In genomic region chr16:4578961-4579530, GRCh38 we compare ENCODE assay signal across 33 cellular contexts. TPM values are rescaled to one million over a fixed set of nuclear protein-coding genes. Genes with fewer than 3 reads are reported as not detected.
A peak's percentile ranks its signal among the peaks of the same experiment; 100 is the strongest.
DNase-seq lines count a peak whose midpoint lies in the region; ATAC-seq, FAIRE-seq and TF ChIP-seq lines count a peak whose summit lies in the region.
"Had no signal": no experiment of that assay in that cellular context is flagged by ENCODE, and none has a peak within 500 bp of the region (broad histone marks: within the 10 kb centered on the region; RNA-seq: fewer than 3 reads in every experiment).

No MANE protein-coding gene starts in this region.

- H3K9me3 ChIP-seq in esophagus muscularis mucosa = no peaks in the 10 kb centered on the region
- H3K9me3 ChIP-seq: upper lobe of left lung had no signal

- H3K27ac ChIP-seq in esophagus muscularis mucosa (replicated peaks in 1 of 4) = no peak overlapping the region
- H3K27ac ChIP-seq: SK-N-MC, upper lobe of left lung had no signal

- no peak for TF ChIP-seq CTCF in esophagus muscularis mucosa (IDR thresholded peaks at IDR 0.05)

- DNase-seq in NCI-H2081 (lab: John Stamatoyannopoulos, UW) (peak; percentile 37 to 48), NCI-H2081 treated with DMSO at 0.1 percent for 48 hours (lab: John Stamatoyannopoulos, UW) (no peak), NCI-H2029 (lab: John Stamatoyannopoulos, UW) (peak; percentile 77), NCI-H69 (lab: John Stamatoyannopoulos, UW) (peak; percentile 66), urothelium cell line (ENCODE audit: low spot score) (no peak), esophagus muscularis mucosa (ENCODE audit: extremely low spot score) (no peak), HUDEP-2 (lab: John Stamatoyannopoulos, UW; ENCODE audit: unreplicated experiment in 76 of 76) (no peak)
- DNase-seq: activated CD4-positive, alpha-beta T cell treated with anti-CD3 and anti-CD28 coated beads for 48 hours; activated naive CD4-positive, alpha-beta T cell treated with anti-CD3 and anti-CD28 coated beads for 36 hours; activated T-cell treated with anti-CD3 and anti-CD28 coated beads, Interleukin-2, amount 50 U/mL, for 72 hours; amniotic stem cell; CD8-positive, alpha-beta memory T cell; DND-41; effector CD8-positive, alpha-beta T cell; foreskin melanocyte; GOT3; immature natural killer cell; Kasumi-1; mesenchymal stem cell; MV-4-11; NCI-H524; occipital lobe; substantia nigra; T-helper 17 cell; upper lobe of left lung had no signal

- 87% methylated on average over 8 of the region's 13 CpGs for whole genome bisulfite sequencing in esophagus muscularis mucosa

- FAIRE-seq in urothelium cell line (lab: Jason Lieb, UNC) = peak; percentile 5
- FAIRE-seq: A204.1, bronchial epithelial cell, colon, HTR-8/SVneo had no signal

- H3K27me3 ChIP-seq in esophagus muscularis mucosa = no peaks in the 10 kb centered on the region
- H3K27me3 ChIP-seq: upper lobe of left lung had no signal

- no peaks in the 10 kb centered on the region for H3K36me3 ChIP-seq in esophagus muscularis mucosa
- H3K36me3 ChIP-seq: upper lobe of left lung had no signal

- TF ChIP-seq EP300 in esophagus muscularis mucosa (IDR thresholded peaks at IDR 0.05) = no peak

- TF ChIP-seq POLR2A in esophagus muscularis mucosa (IDR thresholded peaks at IDR 0.05; ENCODE audit: low read depth) = no peak

- intact Hi-C loops in esophagus muscularis mucosa (cut with DNase I) = no loop called here

- no peak overlapping the region for H3K4me3 ChIP-seq in esophagus muscularis mucosa
- H3K4me3 ChIP-seq: SK-N-MC, upper lobe of left lung had no signal

- ATAC-seq in GM18517 (IDR thresholded peaks at IDR 0.05; ENCODE audit: unreplicated experiment) = no peak
- ATAC-seq: activated T-cell treated with anti-CD3 and anti-CD28 coated beads, Interleukin-2, amount 50 U/mL, for 72 hours; left lobe of liver; stimulated activated effector memory CD8-positive, alpha-beta T cell treated with anti-CD3 and anti-CD28 coated beads, Interleukin-12 subunit alpha, Interleukin-12 subunit beta, amount 100 ng/mL, for 72 hours; T-helper 17 cell had no signal

- no peaks in the 10 kb centered on the region for H3K4me1 ChIP-seq in esophagus muscularis mucosa
- H3K4me1 ChIP-seq: upper lobe of left lung had no signal

RNA-seq across cellular contexts. Expression of gene C16orf96, which starts 22.9 kb away (rescaled TPM):
- total RNA-seq in esophagus muscularis mucosa = not detected
- total RNA-seq: bronchial epithelial cell, occipital lobe had no signal

RNA-seq across cellular contexts. Expression of gene UBALD1, which starts 35.6 kb away (rescaled TPM):
- total RNA-seq in esophagus muscularis mucosa = 10 to 100 TPM; 11.2 to 34.6 (median 17.9) TPM

RNA-seq across cellular contexts. Expression of gene CDIP1, which starts 40.5 kb away (rescaled TPM):
- 10 to 100 TPM; 18.3 to 33.4 (median 28.3) TPM for total RNA-seq in esophagus muscularis mucosa

RNA-seq across cellular contexts. Expression of gene MGRN1, which starts 45.6 kb away (rescaled TPM):
- 10 to 100 TPM; 40.3 to 75.6 (median 48.5) TPM for total RNA-seq in esophagus muscularis mucosa

Comparison
In these comparisons a context has a peak if more than half of its experiments do, and no peak if none do; other contexts are left out.
1. DNase-seq: peak in NCI-H2081 (2 of 2), NCI-H2029 (single experiment) and NCI-H69 (single experiment); none in NCI-H2081 treated with DMSO at 0.1 percent for 48 hours (single experiment), urothelium cell line (single experiment), esophagus muscularis mucosa (single experiment) and HUDEP-2 (0 of 76).